ENCODE assay signal across 8 cellular contexts in genomic region chr4:59553063-59553738, GRCh38.
DNase-seq lines count a peak whose midpoint lies in the region; ATAC-seq and TF ChIP-seq lines count a peak whose summit lies in the region.

No MANE protein-coding gene starts in this region.

- DNase-seq in SJCRH30 (peak; percentile 91 to 97), left lobe of liver (ENCODE audit: low spot score) (no peak), NCI-H748 (lab: John Stamatoyannopoulos, UW; ENCODE audit: unreplicated experiment) (no peak), NCI-H187 (lab: John Stamatoyannopoulos, UW) (no peak), hippocampal formation (lab: John Stamatoyannopoulos, UW) (no peak), ovary (no peak)

- H3K4me1 ChIP-seq in SJCRH30 (peaks cover 15% of the 10 kb centered on the region), ovary (ENCODE audit: insufficient read depth) (no peaks in the 10 kb centered on the region)

- WGBS in ovary, 3 donors, result 53 to 67% (median 53%) methylated on average over 2 of the region's 2 CpGs

- no peaks in the 10 kb centered on the region for H3K27me3 ChIP-seq in SJCRH30
- no peaks in the 10 kb centered on the region for H3K27me3 ChIP-seq in ovary

- peak overlapping the region; percentile 98 for H3K27ac ChIP-seq in SJCRH30
- no peak overlapping the region for H3K27ac ChIP-seq in ovary

- intact Hi-C loops in ovary (cut with DNase I), result no loop called here

- H3K36me3 ChIP-seq in SJCRH30 (no peaks in the 10 kb centered on the region), ovary (no peaks in the 10 kb centered on the region)

- no peak for TF ChIP-seq EP300 in ovary (IDR thresholded peaks at IDR 0.05)

- no peak for TF ChIP-seq CTCF in ovary (IDR thresholded peaks at IDR 0.05)

- H3K9me3 ChIP-seq in SJCRH30 (replicated peaks), result peaks cover 21% of the 10 kb centered on the region; the same call in 1 of the 2 replicates
- no peaks in the 10 kb centered on the region for H3K9me3 ChIP-seq in ovary

- peak overlapping the region; percentile 43 for H3K4me3 ChIP-seq in SJCRH30
- H3K4me3 ChIP-seq in ovary, result no peak overlapping the region

- no peak for TF ChIP-seq POLR2A in ovary (IDR thresholded peaks at IDR 0.05)

- ATAC-seq in GM19023 (IDR thresholded peaks at IDR 0.05; ENCODE audit: unreplicated experiment) (peak; percentile 99), HG03039 (IDR thresholded peaks at IDR 0.05; ENCODE audit: unreplicated experiment) (peak; percentile 96), left lobe of liver (peak; percentile 29)

Comparison
In these comparisons a context has a peak if more than half of its experiments do, and no peak if none do; other contexts are left out.
1. ATAC-seq: peak in every context shown above with its lines; median percentile 99 in GM19023; 96 in HG03039; 29 in left lobe of liver.
2. DNase-seq: peak in SJCRH30 (2 of 2); none in left lobe of liver (single experiment), NCI-H748 (single experiment), NCI-H187 (0 of 2), hippocampal formation (0 of 2) and ovary (0 of 5).